ENCODE assay signal across 21 cellular contexts in genomic region chr12:62717636-62718035, GRCh38.
DNase-seq lines count a peak whose midpoint lies in the region; ATAC-seq and TF ChIP-seq lines count a peak whose summit lies in the region.
"Had no signal": no experiment of that assay in that cellular context is flagged by ENCODE, and none has a peak within 500 bp of the region (broad histone marks: within the 10 kb centered on the region; RNA-seq: fewer than 3 reads in every experiment).

No MANE protein-coding gene starts in this region.

- H3K4me1 Mint-ChIP-seq in osteocyte (ENCODE audit: unreplicated experiment), result peaks cover 51% of the 10 kb centered on the region
- H3K4me1 Mint-ChIP-seq in activated CD4-positive, alpha-beta memory T cell treated with anti-CD3 and anti-CD28 coated beads, Interleukin-2, amount 10 ng/mL, durations not matched to agents 7 days and 5 days, result no peaks in the 10 kb centered on the region
- H3K4me1 Mint-ChIP-seq: activated CD4-positive, alpha-beta T cell treated with anti-CD3 and anti-CD28 coated beads, Interleukin-2, amount 10 ng/mL, durations not matched to agents 24 days and 14 days; activated CD8-positive, alpha-beta memory T cell treated with anti-CD3 and anti-CD28 coated beads, Interleukin-2, amount 10 ng/mL, durations not matched to agents 7 days and 5 days; activated naive CD4-positive, alpha-beta T cell treated with anti-CD3 and anti-CD28 coated beads, Interleukin-2, amount 50 U/mL, for 24 hours had no signal

- no peak for TF ChIP-seq CTCF in osteocyte (IDR thresholded peaks at IDR 0.05)

- DNase-seq in NCI-H510A treated with DMSO at 0.1 percent for 48 hours (lab: John Stamatoyannopoulos, UW), result peak; percentile 27
- no peak for DNase-seq in NCI-H510A (lab: John Stamatoyannopoulos, UW)
- DNase-seq in NCI-H345 (lab: John Stamatoyannopoulos, UW), result peak; percentile 46
- DNase-seq in cerebellar cortex (ENCODE audit: low spot score), result peak; percentile 62
- no peak for DNase-seq in osteocyte (ENCODE audit: extremely low spot score, unreplicated experiment)
- DNase-seq in T-helper 2 cell, result no peak
- DNase-seq in activated CD4-positive, alpha-beta memory T cell treated with anti-CD3 and anti-CD28 coated beads, Interleukin-2, amount 10 ng/mL, durations not matched to agents 7 days and 5 days, result no peak
- DNase-seq: activated CD4-positive, alpha-beta T cell treated with anti-CD3 and anti-CD28 coated beads, Interleukin-2, amount 10 ng/mL, durations not matched to agents 24 days and 14 days; activated CD8-positive, alpha-beta memory T cell treated with anti-CD3 and anti-CD28 coated beads, Interleukin-2, amount 10 ng/mL, durations not matched to agents 7 days and 5 days; aorta; Caco-2; central memory CD4-positive, alpha-beta T cell; erythroblast; foreskin melanocyte; hippocampal formation; KG1; NCI-H2081 treated with DMSO at 0.1 percent for 48 hours had no signal

- no peaks in the 10 kb centered on the region for H3K9me3 Mint-ChIP-seq in osteocyte (ENCODE audit: unreplicated experiment)
- no peaks in the 10 kb centered on the region for H3K9me3 Mint-ChIP-seq in activated CD4-positive, alpha-beta memory T cell treated with anti-CD3 and anti-CD28 coated beads, Interleukin-2, amount 10 ng/mL, durations not matched to agents 7 days and 5 days
- H3K9me3 Mint-ChIP-seq: activated CD4-positive, alpha-beta T cell treated with anti-CD3 and anti-CD28 coated beads, Interleukin-2, amount 10 ng/mL, durations not matched to agents 24 days and 14 days; activated naive CD4-positive, alpha-beta T cell treated with anti-CD3 and anti-CD28 coated beads, Interleukin-2, amount 50 U/mL, for 24 hours; activated T-helper 1 cell treated with anti-CD3 and anti-CD28 coated beads, Interleukin-12 subunit alpha, Interleukin-12 subunit beta, Interleukin-2, Interleukin-4 antibody, amounts not matched to agents 30 ng/mL and 10 ng/mL and 1 ng/mL, durations not matched to agents 14 hours and 24 hours and 36 hours; T-helper 1 cell treated with Interleukin-12 subunit alpha and Interleukin-12 subunit beta and Interleukin-4 antibody, amounts not matched to agents 30 μg/mL and 1 μg/mL, for 36 hours had no signal

- CTCF ChIA-PET in activated CD4-positive, alpha-beta memory T cell treated with anti-CD3 and anti-CD28 coated beads, Interleukin-2, amount 10 ng/mL, durations not matched to agents 7 days and 5 days (lab: Charles Lee), result no interaction called here

- peaks cover 39% of the 10 kb centered on the region for H3K36me3 Mint-ChIP-seq in osteocyte (ENCODE audit: unreplicated experiment)
- H3K36me3 Mint-ChIP-seq in activated CD4-positive, alpha-beta memory T cell treated with anti-CD3 and anti-CD28 coated beads, Interleukin-2, amount 10 ng/mL, durations not matched to agents 7 days and 5 days (ENCODE audit: low read depth), result no peaks in the 10 kb centered on the region
- H3K36me3 Mint-ChIP-seq: activated CD8-positive, alpha-beta memory T cell treated with anti-CD3 and anti-CD28 coated beads, Interleukin-2, amount 10 ng/mL, durations not matched to agents 7 days and 5 days; activated naive CD4-positive, alpha-beta T cell treated with anti-CD3 and anti-CD28 coated beads, Interleukin-2, amount 50 U/mL, for 24 hours had no signal

- no peak for ATAC-seq in GM19324 (IDR thresholded peaks at IDR 0.05; ENCODE audit: low FRiP score, unreplicated experiment)
- ATAC-seq: activated CD8-positive, alpha-beta memory T cell treated with anti-CD3 and anti-CD28 coated beads, Interleukin-2, amount 10 ng/mL, durations not matched to agents 7 days and 5 days had no signal

- no peak overlapping the region for H3K4me3 Mint-ChIP-seq in osteocyte (ENCODE audit: unreplicated experiment)
- H3K4me3 Mint-ChIP-seq in activated CD4-positive, alpha-beta memory T cell treated with anti-CD3 and anti-CD28 coated beads, Interleukin-2, amount 10 ng/mL, durations not matched to agents 7 days and 5 days, result no peak overlapping the region
- H3K4me3 Mint-ChIP-seq: activated CD4-positive, alpha-beta T cell treated with anti-CD3 and anti-CD28 coated beads, Interleukin-2, amount 10 ng/mL, durations not matched to agents 24 days and 14 days; activated CD8-positive, alpha-beta memory T cell treated with anti-CD3 and anti-CD28 coated beads, Interleukin-2, amount 10 ng/mL, durations not matched to agents 7 days and 5 days; activated naive CD4-positive, alpha-beta T cell treated with anti-CD3 and anti-CD28 coated beads, Interleukin-2, amount 50 U/mL, for 24 hours; activated T-helper 1 cell treated with anti-CD3 and anti-CD28 coated beads, Interleukin-12 subunit alpha, Interleukin-12 subunit beta, Interleukin-2, Interleukin-4 antibody, amounts not matched to agents 30 ng/mL and 10 ng/mL and 1 ng/mL, durations not matched to agents 14 hours and 24 hours and 36 hours; T-helper 1 cell treated with Interleukin-12 subunit alpha and Interleukin-12 subunit beta and Interleukin-4 antibody, amounts not matched to agents 30 μg/mL and 1 μg/mL, for 36 hours had no signal

- peak overlapping the region; percentile 23 for H3K27ac Mint-ChIP-seq in osteocyte (ENCODE audit: unreplicated experiment)
- H3K27ac Mint-ChIP-seq in activated CD4-positive, alpha-beta memory T cell treated with anti-CD3 and anti-CD28 coated beads, Interleukin-2, amount 10 ng/mL, durations not matched to agents 7 days and 5 days, result no peak overlapping the region
- H3K27ac Mint-ChIP-seq: activated CD4-positive, alpha-beta T cell treated with anti-CD3 and anti-CD28 coated beads, Interleukin-2, amount 10 ng/mL, durations not matched to agents 24 days and 14 days; activated CD8-positive, alpha-beta memory T cell treated with anti-CD3 and anti-CD28 coated beads, Interleukin-2, amount 10 ng/mL, durations not matched to agents 7 days and 5 days; activated naive CD4-positive, alpha-beta T cell treated with anti-CD3 and anti-CD28 coated beads, Interleukin-2, amount 50 U/mL, for 24 hours; activated T-helper 1 cell treated with anti-CD3 and anti-CD28 coated beads, Interleukin-12 subunit alpha, Interleukin-12 subunit beta, Interleukin-2, Interleukin-4 antibody, amounts not matched to agents 30 ng/mL and 10 ng/mL and 1 ng/mL, durations not matched to agents 14 hours and 24 hours and 36 hours; T-helper 1 cell treated with Interleukin-12 subunit alpha and Interleukin-12 subunit beta and Interleukin-4 antibody, amounts not matched to agents 30 μg/mL and 1 μg/mL, for 36 hours had no signal

- POLR2A ChIA-PET in activated CD4-positive, alpha-beta memory T cell treated with anti-CD3 and anti-CD28 coated beads, Interleukin-2, amount 10 ng/mL, durations not matched to agents 7 days and 5 days (lab: Charles Lee), result no interaction called here

- H3K27me3 Mint-ChIP-seq in osteocyte (ENCODE audit: unreplicated experiment), result no peaks in the 10 kb centered on the region
- H3K27me3 Mint-ChIP-seq in activated CD4-positive, alpha-beta memory T cell treated with anti-CD3 and anti-CD28 coated beads, Interleukin-2, amount 10 ng/mL, durations not matched to agents 7 days and 5 days, result no peaks in the 10 kb centered on the region
- H3K27me3 Mint-ChIP-seq: activated CD4-positive, alpha-beta T cell treated with anti-CD3 and anti-CD28 coated beads, Interleukin-2, amount 10 ng/mL, durations not matched to agents 24 days and 14 days; activated CD8-positive, alpha-beta memory T cell treated with anti-CD3 and anti-CD28 coated beads, Interleukin-2, amount 10 ng/mL, durations not matched to agents 7 days and 5 days; activated naive CD4-positive, alpha-beta T cell treated with anti-CD3 and anti-CD28 coated beads, Interleukin-2, amount 50 U/mL, for 24 hours had no signal

Comparison
In these comparisons a context has a peak if more than half of its experiments do, and no peak if none do; other contexts are left out.
1. DNase-seq: peak in NCI-H510A treated with DMSO at 0.1 percent for 48 hours (single experiment), NCI-H345 (single experiment) and cerebellar cortex (single experiment); none in NCI-H510A (single experiment), osteocyte (single experiment), T-helper 2 cell (0 of 5) and activated CD4-positive, alpha-beta memory T cell treated with anti-CD3 and anti-CD28 coated beads, Interleukin-2, amount 10 ng/mL, durations not matched to agents 7 days and 5 days (single experiment).